8 cellular contexts compared by ENCODE assay signal in genomic region chr19:20077791-20078463, GRCh38. TPM values are rescaled to one million over a fixed set of nuclear protein-coding genes. Genes with fewer than 3 reads are reported as not detected.
DNase-seq lines count a peak whose midpoint lies in the region; ATAC-seq and TF ChIP-seq lines count a peak whose summit lies in the region.

Gene ZNF90, plus strand, starts transcription at chr19:20078000. Its CDS starts 133 bp downstream, at chr19:20078133.

- H3K36me3 ChIP-seq in GM06990 (ENCODE audit: control insufficient read depth, insufficient read depth, low read length) (no peaks in the 10 kb centered on the region), mucosa of stomach (ENCODE audit: control insufficient read depth, insufficient read depth, low read length) (no peaks in the 10 kb centered on the region)

- TF ChIP-seq CTCF in GM06990 (IDR thresholded peaks at IDR 0.05; ENCODE audit: insufficient read depth, low read length, poor library complexity, severe bottlenecking), result no peak

- DNase-seq in GM06990 (ENCODE audit: extremely low read depth, insufficient read length) (peak; percentile 49), NCI-H2227 (lab: John Stamatoyannopoulos, UW; ENCODE audit: unreplicated experiment) (peak; percentile 89), activated T-cell treated with anti-CD3 and anti-CD28 coated beads for 4 hours (peak; percentile 80)
- peak; percentile 43 to 65 for DNase-seq in stimulated activated CD8-positive, alpha-beta memory T cell treated with anti-CD3 and anti-CD28 coated beads, Interleukin-4, amount 100 ng/mL, for 1 hour (ENCODE audit: low read depth in 2 of 2, low spot score in 1 of 2)

- H3K4me1 ChIP-seq in mucosa of stomach (ENCODE audit: control insufficient read depth, insufficient read depth, low read length), result no peaks in the 10 kb centered on the region

- ATAC-seq in HG02588 (IDR thresholded peaks at IDR 0.05; ENCODE audit: unreplicated experiment), result peak; percentile 92
- ATAC-seq in esophagus mucosa, result peak; percentile 94
- ATAC-seq in GM19328 (IDR thresholded peaks at IDR 0.05; ENCODE audit: unreplicated experiment), result no peak

- no peaks in the 10 kb centered on the region for H3K27me3 ChIP-seq in GM06990 (replicated peaks; ENCODE audit: control insufficient read depth, insufficient read depth, low read length)
- no peaks in the 10 kb centered on the region for H3K27me3 ChIP-seq in mucosa of stomach (ENCODE audit: control insufficient read depth, insufficient read depth, low read length)

- no peaks in the 10 kb centered on the region for H3K9me3 ChIP-seq in mucosa of stomach (ENCODE audit: control insufficient read depth, low read length)

- peak within 1 kb of the TSS; percentile 62 for H3K9ac ChIP-seq in mucosa of stomach (ENCODE audit: low read length)

- H3K4me3 ChIP-seq in GM06990 (replicated peaks; ENCODE audit: low read depth, low read length), result peak within 1 kb of the TSS; percentile 75
- H3K4me3 ChIP-seq in mucosa of stomach (ENCODE audit: low read length), result peak within 1 kb of the TSS; percentile 83

RNA-seq across cellular contexts. Expression of gene ZNF90, which starts in this region (rescaled TPM):
- total RNA-seq in esophagus mucosa, result 0.96 TPM

Comparison
In these comparisons a context has a peak if more than half of its experiments do, and no peak if none do; other contexts are left out.
1. Peak in ATAC-seq in esophagus mucosa; RNA of the gene not detected or under 1 TPM.